ENCODE assay signal across 21 cellular contexts in the genomic region with DNA sequence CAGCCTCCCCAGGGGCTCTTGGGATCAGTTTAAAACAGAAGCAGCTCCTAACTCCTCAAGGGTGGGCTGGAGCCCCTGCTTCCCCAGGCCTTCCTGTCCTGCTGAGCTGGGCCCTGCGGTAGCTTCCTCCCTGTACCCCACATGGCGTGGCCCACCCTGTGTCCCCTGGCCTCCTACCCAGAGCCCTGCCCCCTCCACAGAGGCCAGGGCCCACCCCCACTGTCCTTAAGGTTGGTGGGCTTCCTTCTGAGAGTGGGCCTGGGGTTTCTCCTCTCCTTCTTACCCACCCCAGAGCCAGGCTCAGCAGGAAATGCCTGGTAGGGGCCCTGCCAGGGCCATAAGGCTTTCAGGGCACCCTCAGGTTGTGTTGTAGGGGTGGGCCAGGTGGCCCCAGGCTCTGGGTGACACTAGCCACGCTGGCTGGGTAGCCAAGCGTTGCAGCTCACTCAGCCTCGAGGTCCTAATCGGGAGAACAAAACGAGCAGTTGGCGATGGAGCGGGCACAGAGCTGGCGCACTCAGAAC. TPM values are rescaled to one million over a fixed set of nuclear protein-coding genes. Genes with fewer than 3 reads are reported as not detected.
A peak's percentile ranks its signal among the peaks of the same experiment; 100 is the strongest.
DNase-seq lines count a peak whose midpoint lies in the region; ATAC-seq, FAIRE-seq and TF ChIP-seq lines count a peak whose summit lies in the region.
"Had no signal": no experiment of that assay in that cellular context is flagged by ENCODE, and none has a peak within 500 bp of the region (broad histone marks: within the 10 kb centered on the region; RNA-seq: fewer than 3 reads in every experiment).

No MANE protein-coding gene starts in this region.

- H3K27ac Mint-ChIP-seq in WTC11, result peak overlapping the region; percentile 36; the same call in 1 of the 2 replicates
- H3K27ac Mint-ChIP-seq in stimulated activated effector memory CD8-positive, alpha-beta T cell treated with anti-CD3 and anti-CD28 coated beads, Interleukin-12 subunit alpha, Interleukin-12 subunit beta, amount 100 ng/mL, for 72 hours, result peak overlapping the region; percentile 23
- H3K27ac Mint-ChIP-seq: activated CD4-positive, alpha-beta T cell treated with anti-CD3 and anti-CD28 coated beads, Interleukin-2, amount 10 ng/mL, durations not matched to agents 24 days and 14 days; CD4-positive, alpha-beta T cell had no signal

- no peaks in the 10 kb centered on the region for H3K9me3 ChIP-seq in BLaER1
- H3K9me3 ChIP-seq: ascending aorta, MG63, SK-N-SH had no signal

- H3K4me3 ChIP-seq in BLaER1, result peak overlapping the region; percentile 44
- H3K4me3 ChIP-seq: ascending aorta, MG63 had no signal

- H3K9me3 Mint-ChIP-seq in WTC11, result no peaks in the 10 kb centered on the region
- no peaks in the 10 kb centered on the region for H3K9me3 Mint-ChIP-seq in stimulated activated effector memory CD8-positive, alpha-beta T cell treated with anti-CD3 and anti-CD28 coated beads, Interleukin-12 subunit alpha, Interleukin-12 subunit beta, amount 100 ng/mL, for 72 hours
- H3K9me3 Mint-ChIP-seq: activated CD4-positive, alpha-beta T cell treated with anti-CD3 and anti-CD28 coated beads, Interleukin-2, amount 10 ng/mL, durations not matched to agents 24 days and 14 days; CD4-positive, alpha-beta T cell had no signal

- H3K27me3 Mint-ChIP-seq in WTC11 (ENCODE audit: low read depth), result no peaks in the 10 kb centered on the region; the same call in 1 of the 2 replicates
- H3K27me3 Mint-ChIP-seq: activated CD4-positive, alpha-beta T cell treated with anti-CD3 and anti-CD28 coated beads, Interleukin-2, amount 10 ng/mL, durations not matched to agents 24 days and 14 days; CD4-positive, alpha-beta T cell had no signal

- CTCF ChIA-PET in WTC11 (lab: Charles Lee), result interaction anchor here (1.7 kb wide), 1 partner anchor 41 kb away, joined by 5 read pairs; no protein-coding TSS in a partner anchor

- no peaks in the 10 kb centered on the region for H3K36me3 ChIP-seq in BLaER1
- H3K36me3 ChIP-seq: ascending aorta, MG63 had no signal

- POLR2A ChIA-PET in WTC11 (lab: Charles Lee), result no interaction called here

- peaks cover 93% of the 10 kb centered on the region for H3K4me1 ChIP-seq in BLaER1
- H3K4me1 ChIP-seq: parathyroid adenoma had no signal

- H3K4me3 Mint-ChIP-seq in WTC11, result no peak overlapping the region
- no peak overlapping the region for H3K4me3 Mint-ChIP-seq in stimulated activated effector memory CD8-positive, alpha-beta T cell treated with anti-CD3 and anti-CD28 coated beads, Interleukin-12 subunit alpha, Interleukin-12 subunit beta, amount 100 ng/mL, for 72 hours
- H3K4me3 Mint-ChIP-seq: activated CD4-positive, alpha-beta T cell treated with anti-CD3 and anti-CD28 coated beads, Interleukin-2, amount 10 ng/mL, durations not matched to agents 24 days and 14 days; CD4-positive, alpha-beta T cell had no signal

- H3K4me1 Mint-ChIP-seq in WTC11, result peaks cover 10% of the 10 kb centered on the region
- peaks cover 29% of the 10 kb centered on the region for H3K4me1 Mint-ChIP-seq in stimulated activated effector memory CD8-positive, alpha-beta T cell treated with anti-CD3 and anti-CD28 coated beads, Interleukin-12 subunit alpha, Interleukin-12 subunit beta, amount 100 ng/mL, for 72 hours

- no peak for TF ChIP-seq CTCF in WTC11 (IDR thresholded peaks at IDR 0.05)

- intact Hi-C loops in left colon (cut with DNase I, micrococcal nuclease), result no loop called here

- peak overlapping the region; percentile 73 for H3K9ac ChIP-seq in BLaER1
- H3K9ac ChIP-seq: parathyroid adenoma, SK-N-SH had no signal

- FAIRE-seq in H54 (lab: Jason Lieb, UNC), result no peak
- FAIRE-seq: small intestine had no signal

- peak overlapping the region; percentile 86 for H3K27ac ChIP-seq in BLaER1
- H3K27ac ChIP-seq: parathyroid adenoma had no signal

- TF ChIP-seq POLR2A in H54 (IDR thresholded peaks at IDR 0.05; ENCODE audit: low read depth, low read length), result no peak

- no peaks in the 10 kb centered on the region for H3K27me3 ChIP-seq in BLaER1
- H3K27me3 ChIP-seq: ascending aorta, MG63 had no signal

- peak overlapping the region; percentile 91 for H3K4me2 ChIP-seq in BLaER1
- H3K4me2 ChIP-seq: SK-N-SH had no signal

- no peaks in the 10 kb centered on the region for H3K36me3 Mint-ChIP-seq in WTC11
- peaks cover 17% of the 10 kb centered on the region for H3K36me3 Mint-ChIP-seq in stimulated activated effector memory CD8-positive, alpha-beta T cell treated with anti-CD3 and anti-CD28 coated beads, Interleukin-12 subunit alpha, Interleukin-12 subunit beta, amount 100 ng/mL, for 72 hours

- no peak for DNase-seq in WTC11 (ENCODE audit: low spot score)
- DNase-seq in left colon, result peak; percentile 28 to 29
- no peak for DNase-seq in stimulated activated effector memory CD8-positive, alpha-beta T cell treated with anti-CD3 and anti-CD28 coated beads, Interleukin-12 subunit alpha, Interleukin-12 subunit beta, amount 100 ng/mL, for 72 hours (ENCODE audit: low spot score in 2 of 2)
- no peak for DNase-seq in glomerular visceral epithelial cell (ENCODE audit: extremely low spot score)
- no peak for DNase-seq in DMS79 (lab: John Stamatoyannopoulos, UW)
- DNase-seq in H54 (ENCODE audit: insufficient read length, low spot score), result no peak
- DNase-seq in T-helper 1 cell, result no peak
- DNase-seq: ACHN; activated CD4-positive, alpha-beta T cell treated with anti-CD3 and anti-CD28 coated beads, Interleukin-2, amount 10 ng/mL, durations not matched to agents 24 days and 14 days; activated CD8-positive, alpha-beta memory T cell treated with anti-CD3 and anti-CD28 coated beads, Interleukin-2, amount 50 U/mL, for 48 hours; activated gamma-delta T cell; CD4-positive, alpha-beta T cell; hippocampal formation; MG63; NCI-H2227 treated with DMSO at 0.1 percent for 48 hours; SK-N-SH; stimulated activated CD4-positive, alpha-beta T cell treated with anti-CD3 and anti-CD28 coated beads, Interleukin-4, amount 100 ng/mL, for 24 hours had no signal

- no peak for ATAC-seq in WTC11
- ATAC-seq in left colon, result no peak
- ATAC-seq in stimulated activated effector memory CD8-positive, alpha-beta T cell treated with anti-CD3 and anti-CD28 coated beads, Interleukin-12 subunit alpha, Interleukin-12 subunit beta, amount 100 ng/mL, for 72 hours, result no peak

- H4K20me1 ChIP-seq in BLaER1, result no peaks in the 10 kb centered on the region

TF ChIP-seq in WTC11, 78 proteins besides CTCF, POLR2A, EP300 and RAD21 (continues in another document):
- TF ChIP-seq, protein P1, sequence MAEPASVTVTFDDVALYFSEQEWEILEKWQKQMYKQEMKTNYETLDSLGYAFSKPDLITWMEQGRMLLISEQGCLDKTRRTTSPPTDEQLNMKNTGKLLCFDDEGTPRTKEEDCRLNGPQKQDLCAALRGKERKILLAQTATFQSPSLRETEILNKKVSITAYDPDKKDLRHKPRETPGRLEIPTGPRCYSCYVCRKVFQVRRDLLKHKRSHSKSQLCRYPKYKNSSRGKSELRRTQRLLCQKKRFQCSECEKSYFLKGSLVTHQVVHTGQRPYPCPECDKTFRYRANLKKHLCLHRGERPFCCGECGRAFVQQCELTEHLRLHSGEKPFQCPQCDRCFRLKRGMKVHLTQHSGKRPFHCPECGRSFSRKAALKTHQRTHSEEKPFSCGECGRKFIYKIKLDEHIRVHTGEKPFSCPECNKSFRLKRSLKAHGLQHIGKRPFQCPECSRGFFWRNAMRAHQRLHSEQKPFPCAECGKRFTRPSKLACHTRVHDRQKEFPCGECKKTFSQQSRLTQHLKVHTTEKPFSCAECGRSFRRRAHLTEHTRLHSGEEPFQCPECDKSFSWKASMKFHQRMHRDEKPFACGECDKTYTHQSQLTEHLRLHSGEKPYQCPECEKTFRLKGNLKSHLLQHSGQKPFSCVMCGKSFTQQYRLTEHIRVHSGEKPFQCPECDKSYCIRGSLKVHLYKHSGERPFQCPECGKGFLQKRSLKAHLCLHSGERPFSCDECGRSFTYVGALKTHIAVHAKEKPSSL (CRISPR knock-in tag; conservative IDR thresholded peaks at IDR 0.05), result no peak
- TF ChIP-seq ZNF416 (CRISPR knock-in tag; IDR thresholded peaks at IDR 0.05) (no peak), FOXJ3 (CRISPR knock-in tag; IDR thresholded peaks at IDR 0.05; ENCODE audit: borderline replicate concordance) (no peak), TEAD1 (CRISPR knock-in tag; IDR thresholded peaks at IDR 0.05) (no peak), NR1H2 (CRISPR knock-in tag; IDR thresholded peaks at IDR 0.05) (no peak), ZNF671 (CRISPR knock-in tag; IDR thresholded peaks at IDR 0.05) (no peak), HMGA2 (CRISPR knock-in tag; IDR thresholded peaks at IDR 0.05) (no peak), NFYB (CRISPR knock-in tag; conservative IDR thresholded peaks at IDR 0.05; ENCODE audit: low read depth) (no peak), NFE2L1 (CRISPR knock-in tag; IDR thresholded peaks at IDR 0.05) (no peak)
- TF ChIP-seq, protein P2, sequence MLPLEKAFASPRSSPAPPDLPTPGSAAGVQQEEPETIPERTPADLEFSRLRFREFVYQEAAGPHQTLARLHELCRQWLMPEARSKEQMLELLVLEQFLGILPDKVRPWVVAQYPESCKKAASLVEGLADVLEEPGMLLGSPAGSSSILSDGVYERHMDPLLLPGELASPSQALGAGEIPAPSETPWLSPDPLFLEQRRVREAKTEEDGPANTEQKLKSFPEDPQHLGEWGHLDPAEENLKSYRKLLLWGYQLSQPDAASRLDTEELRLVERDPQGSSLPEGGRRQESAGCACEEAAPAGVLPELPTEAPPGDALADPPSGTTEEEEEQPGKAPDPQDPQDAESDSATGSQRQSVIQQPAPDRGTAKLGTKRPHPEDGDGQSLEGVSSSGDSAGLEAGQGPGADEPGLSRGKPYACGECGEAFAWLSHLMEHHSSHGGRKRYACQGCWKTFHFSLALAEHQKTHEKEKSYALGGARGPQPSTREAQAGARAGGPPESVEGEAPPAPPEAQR (CRISPR knock-in tag; IDR thresholded peaks at IDR 0.05), result no peak
- TF ChIP-seq, protein P3, sequence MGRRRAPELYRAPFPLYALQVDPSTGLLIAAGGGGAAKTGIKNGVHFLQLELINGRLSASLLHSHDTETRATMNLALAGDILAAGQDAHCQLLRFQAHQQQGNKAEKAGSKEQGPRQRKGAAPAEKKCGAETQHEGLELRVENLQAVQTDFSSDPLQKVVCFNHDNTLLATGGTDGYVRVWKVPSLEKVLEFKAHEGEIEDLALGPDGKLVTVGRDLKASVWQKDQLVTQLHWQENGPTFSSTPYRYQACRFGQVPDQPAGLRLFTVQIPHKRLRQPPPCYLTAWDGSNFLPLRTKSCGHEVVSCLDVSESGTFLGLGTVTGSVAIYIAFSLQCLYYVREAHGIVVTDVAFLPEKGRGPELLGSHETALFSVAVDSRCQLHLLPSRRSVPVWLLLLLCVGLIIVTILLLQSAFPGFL (CRISPR knock-in tag; IDR thresholded peaks at IDR 0.05; ENCODE audit: borderline replicate concordance), result no peak
- TF ChIP-seq, protein P4, sequence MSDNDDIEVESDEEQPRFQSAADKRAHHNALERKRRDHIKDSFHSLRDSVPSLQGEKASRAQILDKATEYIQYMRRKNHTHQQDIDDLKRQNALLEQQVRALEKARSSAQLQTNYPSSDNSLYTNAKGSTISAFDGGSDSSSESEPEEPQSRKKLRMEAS (CRISPR knock-in tag; IDR thresholded peaks at IDR 0.05), result no peak

RNA-seq across cellular contexts. Expression of a gene that starts 11.6 kb away (rescaled TPM):
- total RNA-seq in WTC11 (2021), result 43.2 to 49.1 TPM (median 44.5 TPM) in 3 replicates
- 10 to 100 TPM; 54.3 to 75.2 TPM for total RNA-seq in left colon

RNA-seq across cellular contexts. Expression of a gene that starts 39.1 kb away (rescaled TPM):
- total RNA-seq in WTC11 (2021) (164 to 178 TPM (median 167 TPM) in 3 replicates), left colon (100 to 1,000 TPM; 250 to 254 TPM)

RNA-seq across cellular contexts. Expression of a gene that starts 48.4 kb away (rescaled TPM):
- total RNA-seq in WTC11 (2021), result 39.3 to 44.4 TPM (median 41.5 TPM) in 3 replicates
- total RNA-seq in left colon, result 10 to 100 TPM; 47.1 to 63.6 TPM

Comparison
In these comparisons a context has a peak if more than half of its experiments do, and no peak if none do; other contexts are left out.
1. DNase-seq: peak in left colon (2 of 2); none in WTC11 (single experiment), stimulated activated effector memory CD8-positive, alpha-beta T cell treated with anti-CD3 and anti-CD28 coated beads, Interleukin-12 subunit alpha, Interleukin-12 subunit beta, amount 100 ng/mL, for 72 hours (0 of 2), glomerular visceral epithelial cell (single experiment), DMS79 (single experiment), H54 (single experiment) and T-helper 1 cell (0 of 5).